23 cellular contexts compared by ENCODE assay signal in the genomic region with DNA sequence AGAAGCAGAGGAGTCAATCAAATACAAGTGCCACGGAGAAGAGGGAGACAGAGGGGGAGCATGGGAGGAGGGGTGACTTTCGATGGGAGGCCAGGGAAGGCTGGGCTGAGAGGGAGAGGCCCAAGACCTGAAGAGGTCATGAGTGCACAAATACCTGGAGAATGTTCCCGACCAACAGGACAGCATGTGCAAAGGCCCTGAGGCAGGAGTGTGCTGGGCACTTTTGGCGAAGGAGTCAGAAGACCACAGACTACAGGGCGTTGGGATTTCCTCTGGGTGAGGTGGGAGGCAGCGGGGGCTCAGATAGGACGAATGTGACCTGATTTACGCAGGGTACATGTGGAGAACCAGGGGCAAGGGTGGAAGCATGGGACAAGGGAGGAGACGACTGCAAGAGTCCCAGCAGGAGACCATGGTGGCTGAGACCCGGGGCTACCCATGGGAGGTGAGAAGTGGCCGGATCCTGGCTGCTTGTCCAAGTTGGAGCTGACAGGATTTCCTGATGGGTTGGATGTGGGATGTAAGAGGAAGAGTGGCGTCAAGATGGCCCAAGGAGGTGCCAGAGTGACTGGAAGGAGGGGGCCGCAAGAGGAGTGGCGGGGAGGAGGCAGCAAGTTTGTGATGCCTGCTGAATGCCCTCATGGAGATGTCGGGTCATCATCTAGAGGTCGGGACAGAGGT. TPM values are rescaled to one million over a fixed set of nuclear protein-coding genes. Genes with fewer than 3 reads are reported as not detected.
DNase-seq lines count a peak whose midpoint lies in the region; ATAC-seq and TF ChIP-seq lines count a peak whose summit lies in the region.
"Had no signal": no experiment of that assay in that cellular context is flagged by ENCODE, and none has a peak within 500 bp of the region (broad histone marks: within the 10 kb centered on the region; RNA-seq: fewer than 3 reads in every experiment).

No MANE protein-coding gene starts in this region.

- no peak overlapping the region for H3K4me3 ChIP-seq in left ventricle myocardium inferior
- no peak overlapping the region for H3K4me3 ChIP-seq in heart right ventricle
- H3K4me3 ChIP-seq: ovary had no signal

- intact Hi-C loops in left ventricle myocardium inferior (cut with micrococcal nuclease) (no loop called here), heart right ventricle (cut with DNase I) (no loop called here)

- ATAC-seq in heart right ventricle (no peak), left lobe of liver (peak; percentile 46), HG03571 (IDR thresholded peaks at IDR 0.05; ENCODE audit: unreplicated experiment) (no peak)
- ATAC-seq in activated T-helper 17 cell treated with anti-CD3 and anti-CD28 coated beads, Interleukin-2, amount 50 U/mL, for 72 hours (replicated peaks): no peak
- ATAC-seq in stimulated activated memory B cell treated with anti-CD40 and anti-IgM and Interleukin-4, amounts not matched to agents 10 μg/mL and 1 μg/mL and 100 μg/mL, for 72 hours: no peak

- H3K4me1 Mint-ChIP-seq in activated T-helper 17 cell treated with anti-CD3 and anti-CD28 coated beads, Interleukin-2, amount 50 U/mL, for 72 hours: peaks cover 60% of the 10 kb centered on the region
- H3K4me1 Mint-ChIP-seq in stimulated activated memory B cell treated with anti-CD40 and anti-IgM and Interleukin-4, amounts not matched to agents 10 μg/mL and 1 μg/mL and 100 μg/mL, for 72 hours: peaks cover 95% of the 10 kb centered on the region

- WGBS in heart right ventricle, 2 donors: 81 to 87% methylated on average over 16 of the region's 16 CpGs

- peak overlapping the region; percentile 10 for H3K27ac Mint-ChIP-seq in activated T-helper 17 cell treated with anti-CD3 and anti-CD28 coated beads, Interleukin-2, amount 50 U/mL, for 72 hours
- peak overlapping the region; percentile 72 for H3K27ac Mint-ChIP-seq in stimulated activated memory B cell treated with anti-CD40 and anti-IgM and Interleukin-4, amounts not matched to agents 10 μg/mL and 1 μg/mL and 100 μg/mL, for 72 hours
- H3K27ac Mint-ChIP-seq: activated naive CD4-positive, alpha-beta T cell treated with anti-CD3 and anti-CD28 coated beads, Interleukin-2, amount 50 U/mL, for 24 hours; activated T-helper 1 cell treated with anti-CD3 and anti-CD28 coated beads, Interleukin-12 subunit alpha, Interleukin-12 subunit beta, Interleukin-2, Interleukin-4 antibody, amounts not matched to agents 30 ng/mL and 10 ng/mL and 1 ng/mL, durations not matched to agents 14 hours and 24 hours and 36 hours had no signal

- H3K27ac ChIP-seq in left ventricle myocardium inferior (replicated peaks) (peak overlapping the region; percentile 26), heart right ventricle (no peak overlapping the region)
- H3K27ac ChIP-seq: ovary had no signal

- H3K27me3 Mint-ChIP-seq in activated T-helper 17 cell treated with anti-CD3 and anti-CD28 coated beads, Interleukin-2, amount 50 U/mL, for 72 hours: no peaks in the 10 kb centered on the region
- no peaks in the 10 kb centered on the region for H3K27me3 Mint-ChIP-seq in stimulated activated memory B cell treated with anti-CD40 and anti-IgM and Interleukin-4, amounts not matched to agents 10 μg/mL and 1 μg/mL and 100 μg/mL, for 72 hours
- H3K27me3 Mint-ChIP-seq: activated naive CD4-positive, alpha-beta T cell treated with anti-CD3 and anti-CD28 coated beads, Interleukin-2, amount 50 U/mL, for 24 hours had no signal

- H3K36me3 Mint-ChIP-seq in activated T-helper 17 cell treated with anti-CD3 and anti-CD28 coated beads, Interleukin-2, amount 50 U/mL, for 72 hours (ENCODE audit: low read depth): peaks cover 41% of the 10 kb centered on the region
- H3K36me3 Mint-ChIP-seq in stimulated activated memory B cell treated with anti-CD40 and anti-IgM and Interleukin-4, amounts not matched to agents 10 μg/mL and 1 μg/mL and 100 μg/mL, for 72 hours: peaks cover 58% of the 10 kb centered on the region

- no peaks in the 10 kb centered on the region for H3K9me3 Mint-ChIP-seq in activated T-helper 17 cell treated with anti-CD3 and anti-CD28 coated beads, Interleukin-2, amount 50 U/mL, for 72 hours
- H3K9me3 Mint-ChIP-seq in stimulated activated memory B cell treated with anti-CD40 and anti-IgM and Interleukin-4, amounts not matched to agents 10 μg/mL and 1 μg/mL and 100 μg/mL, for 72 hours: no peaks in the 10 kb centered on the region
- H3K9me3 Mint-ChIP-seq: activated naive CD4-positive, alpha-beta T cell treated with anti-CD3 and anti-CD28 coated beads, Interleukin-2, amount 50 U/mL, for 24 hours had no signal

- H3K27me3 ChIP-seq in left ventricle myocardium inferior (ENCODE audit: low read depth): no peaks in the 10 kb centered on the region
- no peaks in the 10 kb centered on the region for H3K27me3 ChIP-seq in heart right ventricle
- H3K27me3 ChIP-seq: ovary had no signal

- H3K9me3 ChIP-seq in left ventricle myocardium inferior (replicated peaks) (peaks cover 16% of the 10 kb centered on the region), heart right ventricle (peaks cover 0 to 17% (median 0%) of the 10 kb centered on the region in 11 donors)
- H3K9me3 ChIP-seq: ovary had no signal

- no peaks in the 10 kb centered on the region for H3K36me3 ChIP-seq in left ventricle myocardium inferior
- peaks cover 0 to 19% (median 0%) of the 10 kb centered on the region in 9 donors for H3K36me3 ChIP-seq in heart right ventricle
- H3K36me3 ChIP-seq: ovary had no signal

- no peak overlapping the region for H3K4me3 Mint-ChIP-seq in activated T-helper 17 cell treated with anti-CD3 and anti-CD28 coated beads, Interleukin-2, amount 50 U/mL, for 72 hours
- H3K4me3 Mint-ChIP-seq in stimulated activated memory B cell treated with anti-CD40 and anti-IgM and Interleukin-4, amounts not matched to agents 10 μg/mL and 1 μg/mL and 100 μg/mL, for 72 hours: no peak overlapping the region
- H3K4me3 Mint-ChIP-seq: activated naive CD4-positive, alpha-beta T cell treated with anti-CD3 and anti-CD28 coated beads, Interleukin-2, amount 50 U/mL, for 24 hours; activated T-helper 1 cell treated with anti-CD3 and anti-CD28 coated beads, Interleukin-12 subunit alpha, Interleukin-12 subunit beta, Interleukin-2, Interleukin-4 antibody, amounts not matched to agents 30 ng/mL and 10 ng/mL and 1 ng/mL, durations not matched to agents 14 hours and 24 hours and 36 hours had no signal

- H3K4me1 ChIP-seq in left ventricle myocardium inferior (peaks cover 55% of the 10 kb centered on the region), heart right ventricle (peaks cover 10 to 72% (median 37%) of the 10 kb centered on the region in 9 donors)

- DNase-seq in left ventricle myocardium inferior (no peak), heart right ventricle (no peak), left lobe of liver (ENCODE audit: low spot score) (no peak), NCI-H510A (lab: John Stamatoyannopoulos, UW) (no peak), superior temporal gyrus (ENCODE audit: extremely low spot score) (no peak)
- DNase-seq: activated CD4-positive, CD25-positive, alpha-beta regulatory T cell treated with anti-CD3 and anti-CD28 coated beads, Interleukin-2, amount 50 U/mL, for 72 hours; cerebellar nuclear complex; effector CD4-positive, alpha-beta T cell; EL; erythroblast; left cardiac atrium; mesendoderm; NCI-H510A treated with DMSO at 0.1 percent for 48 hours; NK-92 treated with Interleukin-12 subunit alpha and Interleukin-12 subunit beta, amount 100 ng/mL, for 24 hours; ovary; SHP77 treated with DMSO at 0.1 percent for 48 hours; stimulated activated CD4-positive, alpha-beta T cell treated with anti-CD3 and anti-CD28 coated beads, Interleukin-2, amount 100 ng/mL, for 48 hours; stimulated activated naive CD4-positive, alpha-beta T cell had no signal

- TF ChIP-seq CTCF in left ventricle myocardium inferior (IDR thresholded peaks at IDR 0.05; ENCODE audit: borderline replicate concordance): no peak
- no peak for TF ChIP-seq CTCF in heart right ventricle (IDR thresholded peaks at IDR 0.05)

RNA-seq across cellular contexts. Expression of a gene that starts 23.4 kb away (rescaled TPM):
- total RNA-seq in left ventricle myocardium inferior (11.2 TPM), heart right ventricle (10 to 100 TPM in 4 of 10 donors, 1 to 10 TPM in 6; 4.6 to 23.4 (median 8.5) TPM), left lobe of liver (5.8 TPM)
- polyA plus RNA-seq in heart right ventricle: 10 to 100 TPM in 1 of 2 donors, 1 to 10 TPM in 1; 9.0 to 11.9 TPM
- 100 to 1,000 TPM in 1 of 2 donors, 10 to 100 TPM in 1; 96.1 to 111 TPM for total RNA-seq in activated T-helper 17 cell treated with anti-CD3 and anti-CD28 coated beads, Interleukin-2, amount 50 U/mL, for 72 hours
